Comparison of ENCODE assay signal across 17 cellular contexts in the genomic region with DNA sequence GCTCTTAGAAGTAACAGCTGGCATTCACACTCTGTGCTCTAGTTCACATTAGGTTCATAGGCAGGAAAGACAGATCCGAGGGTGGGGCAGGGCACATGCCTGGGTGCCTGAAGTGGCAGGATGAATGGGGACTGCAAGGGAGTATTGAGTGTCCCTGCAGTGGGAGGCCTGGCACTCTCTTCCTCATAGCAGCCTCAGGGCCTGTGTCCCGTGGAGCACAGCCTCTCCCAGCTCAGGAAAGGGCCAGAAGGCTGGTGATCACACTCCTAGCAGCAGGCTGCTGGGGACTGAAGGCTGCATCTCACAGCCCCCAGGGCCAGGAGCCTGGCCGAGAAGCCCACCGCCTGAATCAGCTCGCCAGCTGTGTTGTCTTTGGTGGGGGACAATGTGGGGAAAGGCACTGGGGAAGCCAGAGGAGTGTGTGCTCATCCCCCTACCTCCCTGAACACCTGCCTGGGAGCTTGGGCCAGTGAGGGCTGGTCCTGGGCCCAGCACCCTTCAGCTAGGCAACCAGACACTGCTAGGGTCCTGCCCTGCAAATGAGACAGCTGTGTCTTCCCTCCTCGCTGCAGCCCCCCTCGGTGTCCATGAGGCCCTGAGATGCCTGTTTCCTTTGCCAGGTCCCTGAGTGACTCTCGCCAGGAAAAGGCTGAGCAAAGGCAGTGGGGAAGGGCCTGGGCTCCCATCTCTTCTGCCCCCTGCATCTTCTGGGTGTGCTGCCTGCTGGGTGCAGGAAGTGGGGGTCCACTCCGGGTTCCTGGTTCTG. TPM values are rescaled to one million over a fixed set of nuclear protein-coding genes. Genes with fewer than 3 reads are reported as not detected.
DNase-seq lines count a peak whose midpoint lies in the region; ATAC-seq and TF ChIP-seq lines count a peak whose summit lies in the region.
"Had no signal": no experiment of that assay in that cellular context is flagged by ENCODE, and none has a peak within 500 bp of the region (broad histone marks: within the 10 kb centered on the region; RNA-seq: fewer than 3 reads in every experiment).

No MANE protein-coding gene starts in this region.

- peak; percentile 13 for DNase-seq in activated naive CD8-positive, alpha-beta T cell treated with anti-CD3 and anti-CD28 coated beads, Interleukin-2, amount 10 ng/mL, durations not matched to agents 7 days and 5 days
- DNase-seq in activated naive CD8-positive, alpha-beta T cell treated with anti-CD3 and anti-CD28 coated beads, Interleukin-2, amount 50 U/mL, for 24 hours = no peak
- DNase-seq in WTC11 (ENCODE audit: low spot score) (peak; percentile 9), AG20443 (ENCODE audit: low spot score) (no peak), MM.1S (no peak), T-helper 9 cell (no peak), left ventricle myocardium superior (no peak)
- DNase-seq: activated CD4-positive, alpha-beta T cell treated with anti-CD3 and anti-CD28 coated beads, Interleukin-2, amount 50 U/mL, for 4 hours; activated T-cell treated with anti-CD3 and anti-CD28 coated beads, Interleukin-2, amount 50 U/mL, for 1 hour; central memory CD4-positive, alpha-beta T cell; effector memory CD8-positive, alpha-beta T cell; hippocampal formation; KBM-7; SW 1271 had no signal

- no peaks in the 10 kb centered on the region for H3K36me3 Mint-ChIP-seq in activated naive CD8-positive, alpha-beta T cell treated with anti-CD3 and anti-CD28 coated beads, Interleukin-2, amount 10 ng/mL, durations not matched to agents 7 days and 5 days
- no peaks in the 10 kb centered on the region for H3K36me3 Mint-ChIP-seq in activated naive CD8-positive, alpha-beta T cell treated with anti-CD3 and anti-CD28 coated beads, Interleukin-2, amount 50 U/mL, for 24 hours (ENCODE audit: low read depth)
- H3K36me3 Mint-ChIP-seq in WTC11 (no peaks in the 10 kb centered on the region), nephron (ENCODE audit: low read depth) (no peaks in the 10 kb centered on the region)

- no peaks in the 10 kb centered on the region for H3K9me2 ChIP-seq in MM.1S (replicated peaks; ENCODE audit: insufficient read depth, low read length)

- no peak for ATAC-seq in activated naive CD8-positive, alpha-beta T cell treated with anti-CD3 and anti-CD28 coated beads, Interleukin-2, amount 10 ng/mL, durations not matched to agents 7 days and 5 days (ENCODE audit: low read depth)
- no peak for ATAC-seq in activated naive CD8-positive, alpha-beta T cell treated with anti-CD3 and anti-CD28 coated beads, Interleukin-2, amount 50 U/mL, for 24 hours
- ATAC-seq in WTC11 = no peak
- no peak for ATAC-seq in left ventricle myocardium superior
- ATAC-seq: effector memory CD8-positive, alpha-beta T cell had no signal

- no peak overlapping the region for H3K9ac ChIP-seq in MM.1S (ENCODE audit: low read length)

- H3K27me3 ChIP-seq in MM.1S (replicated peaks; ENCODE audit: insufficient read depth, low read length) = no peaks in the 10 kb centered on the region
- H3K27me3 ChIP-seq: uterus had no signal

- no peaks in the 10 kb centered on the region for H3K9me3 ChIP-seq in MM.1S (replicated peaks; ENCODE audit: insufficient read depth, low read length)
- H3K9me3 ChIP-seq: uterus had no signal

- H3K36me3 ChIP-seq in MM.1S (replicated peaks; ENCODE audit: insufficient read depth, low read length) = no peaks in the 10 kb centered on the region
- H3K36me3 ChIP-seq: uterus had no signal

- CTCF ChIA-PET in WTC11 (lab: Charles Lee) = interaction anchor here (0.8 to 1.0 kb wide), 2 partner anchors 21 to 303 kb away, joined by 3 read pairs; no protein-coding TSS in a partner anchor

- no peaks in the 10 kb centered on the region for H3K4me1 Mint-ChIP-seq in activated naive CD8-positive, alpha-beta T cell treated with anti-CD3 and anti-CD28 coated beads, Interleukin-2, amount 10 ng/mL, durations not matched to agents 7 days and 5 days
- H3K4me1 Mint-ChIP-seq in activated naive CD8-positive, alpha-beta T cell treated with anti-CD3 and anti-CD28 coated beads, Interleukin-2, amount 50 U/mL, for 24 hours = no peaks in the 10 kb centered on the region
- H3K4me1 Mint-ChIP-seq in WTC11 (peaks cover 52% of the 10 kb centered on the region), nephron (peaks cover 75% of the 10 kb centered on the region)

- TF ChIP-seq CTCF in WTC11 (IDR thresholded peaks at IDR 0.05) (no peak), nephron (IDR thresholded peaks at IDR 0.05; ENCODE audit: unreplicated experiment in 3 of 3) (no peak), MM.1S (IDR thresholded peaks at IDR 0.05; ENCODE audit: low read length) (no peak)

- no peak overlapping the region for H3K4me3 ChIP-seq in MM.1S (ENCODE audit: low read length)
- H3K4me3 ChIP-seq: uterus had no signal

- peaks cover 18% of the 10 kb centered on the region for H3K4me1 ChIP-seq in MM.1S (ENCODE audit: low read length)
- H3K4me1 ChIP-seq: uterus had no signal

- no peak overlapping the region for H3K27ac ChIP-seq in MM.1S (ENCODE audit: low read length)
- H3K27ac ChIP-seq: uterus had no signal

- H3K27ac Mint-ChIP-seq in activated naive CD8-positive, alpha-beta T cell treated with anti-CD3 and anti-CD28 coated beads, Interleukin-2, amount 10 ng/mL, durations not matched to agents 7 days and 5 days = no peak overlapping the region
- H3K27ac Mint-ChIP-seq in activated naive CD8-positive, alpha-beta T cell treated with anti-CD3 and anti-CD28 coated beads, Interleukin-2, amount 50 U/mL, for 24 hours = no peak overlapping the region
- H3K27ac Mint-ChIP-seq in WTC11 = 0 out of 2 replicates have a peak overlapping the region, but pooled peaks have one; percentile 5
- H3K27ac Mint-ChIP-seq in nephron = peak overlapping the region in 2 of 3 experiments; percentile 65 to 82
- H3K27ac Mint-ChIP-seq: effector memory CD8-positive, alpha-beta T cell; stimulated activated naive CD8-positive, alpha-beta T cell treated with anti-CD3 and anti-CD28 coated beads, Interleukin-15, Interleukin-2, amounts not matched to agents 100 ng/mL and 50 ng/mL, for 24 hours had no signal

- H2AFZ ChIP-seq in MM.1S (ENCODE audit: low read length) = no peak overlapping the region

- H3K9me3 Mint-ChIP-seq in activated naive CD8-positive, alpha-beta T cell treated with anti-CD3 and anti-CD28 coated beads, Interleukin-2, amount 10 ng/mL, durations not matched to agents 7 days and 5 days = no peaks in the 10 kb centered on the region
- no peaks in the 10 kb centered on the region for H3K9me3 Mint-ChIP-seq in activated naive CD8-positive, alpha-beta T cell treated with anti-CD3 and anti-CD28 coated beads, Interleukin-2, amount 50 U/mL, for 24 hours
- no peaks in the 10 kb centered on the region for H3K9me3 Mint-ChIP-seq in WTC11
- H3K9me3 Mint-ChIP-seq in nephron = no peaks in the 10 kb centered on the region
- H3K9me3 Mint-ChIP-seq: effector memory CD8-positive, alpha-beta T cell; stimulated activated naive CD8-positive, alpha-beta T cell treated with anti-CD3 and anti-CD28 coated beads, Interleukin-15, Interleukin-2, amounts not matched to agents 100 ng/mL and 50 ng/mL, for 24 hours had no signal

- no peak overlapping the region for H3K4me2 ChIP-seq in MM.1S (ENCODE audit: low read depth, low read length)

- peaks cover 12% of the 10 kb centered on the region for H3F3A ChIP-seq in MM.1S (ENCODE audit: insufficient read depth, low read length)

- POLR2A ChIA-PET in activated naive CD8-positive, alpha-beta T cell treated with anti-CD3 and anti-CD28 coated beads, Interleukin-2, amount 10 ng/mL, durations not matched to agents 7 days and 5 days (lab: Charles Lee) = no interaction called here
- POLR2A ChIA-PET in WTC11 (lab: Charles Lee) = no interaction called here

- intact Hi-C loops in left ventricle myocardium superior (cut with micrococcal nuclease) = no loop called here

- H4K20me1 ChIP-seq in MM.1S (ENCODE audit: insufficient read depth, low read length) = no peaks in the 10 kb centered on the region

- H3K27me3 Mint-ChIP-seq in activated naive CD8-positive, alpha-beta T cell treated with anti-CD3 and anti-CD28 coated beads, Interleukin-2, amount 10 ng/mL, durations not matched to agents 7 days and 5 days = peaks cover 45% of the 10 kb centered on the region
- H3K27me3 Mint-ChIP-seq in activated naive CD8-positive, alpha-beta T cell treated with anti-CD3 and anti-CD28 coated beads, Interleukin-2, amount 50 U/mL, for 24 hours = no peaks in the 10 kb centered on the region
- H3K27me3 Mint-ChIP-seq in WTC11 (ENCODE audit: low read depth) (no peaks in the 10 kb centered on the region; the same call in 1 of the 2 replicates), nephron (ENCODE audit: low read depth) (peaks cover 15% of the 10 kb centered on the region)
- H3K27me3 Mint-ChIP-seq: stimulated activated naive CD8-positive, alpha-beta T cell treated with anti-CD3 and anti-CD28 coated beads, Interleukin-15, Interleukin-2, amounts not matched to agents 100 ng/mL and 50 ng/mL, for 24 hours had no signal

- no peak overlapping the region for H3K4me3 Mint-ChIP-seq in activated naive CD8-positive, alpha-beta T cell treated with anti-CD3 and anti-CD28 coated beads, Interleukin-2, amount 10 ng/mL, durations not matched to agents 7 days and 5 days
- H3K4me3 Mint-ChIP-seq in activated naive CD8-positive, alpha-beta T cell treated with anti-CD3 and anti-CD28 coated beads, Interleukin-2, amount 50 U/mL, for 24 hours = no peak overlapping the region
- H3K4me3 Mint-ChIP-seq in WTC11 (no peak overlapping the region), nephron (no peak overlapping the region)
- H3K4me3 Mint-ChIP-seq: effector memory CD8-positive, alpha-beta T cell; stimulated activated naive CD8-positive, alpha-beta T cell treated with anti-CD3 and anti-CD28 coated beads, Interleukin-15, Interleukin-2, amounts not matched to agents 100 ng/mL and 50 ng/mL, for 24 hours had no signal

- no peaks in the 10 kb centered on the region for H3K79me2 ChIP-seq in MM.1S (ENCODE audit: low read length)

RNA-seq across cellular contexts. Expression of a gene that starts 48.3 kb away (rescaled TPM):
- total RNA-seq in activated naive CD8-positive, alpha-beta T cell treated with anti-CD3 and anti-CD28 coated beads, Interleukin-2, amount 10 ng/mL, durations not matched to agents 7 days and 5 days = 10 to 100 TPM; 10.1 to 11.4 TPM
- 50.3 to 55.5 TPM (median 55.1 TPM) in 3 replicates for total RNA-seq in WTC11 (2021)
- total RNA-seq in left ventricle myocardium superior = 35.2 TPM

Comparison
In these comparisons a context has a peak if more than half of its experiments do, and no peak if none do; other contexts are left out.
1. DNase-seq: peak in activated naive CD8-positive, alpha-beta T cell treated with anti-CD3 and anti-CD28 coated beads, Interleukin-2, amount 10 ng/mL, durations not matched to agents 7 days and 5 days (single experiment) and WTC11 (single experiment); none in activated naive CD8-positive, alpha-beta T cell treated with anti-CD3 and anti-CD28 coated beads, Interleukin-2, amount 50 U/mL, for 24 hours (single experiment), AG20443 (single experiment), MM.1S (single experiment), T-helper 9 cell (single experiment) and left ventricle myocardium superior (single experiment).
2. H3K27ac Mint-ChIP-seq: peak in WTC11 (single experiment) and nephron (2 of 3); none in activated naive CD8-positive, alpha-beta T cell treated with anti-CD3 and anti-CD28 coated beads, Interleukin-2, amount 10 ng/mL, durations not matched to agents 7 days and 5 days (single experiment) and activated naive CD8-positive, alpha-beta T cell treated with anti-CD3 and anti-CD28 coated beads, Interleukin-2, amount 50 U/mL, for 24 hours (single experiment).